In the genomic region with DNA sequence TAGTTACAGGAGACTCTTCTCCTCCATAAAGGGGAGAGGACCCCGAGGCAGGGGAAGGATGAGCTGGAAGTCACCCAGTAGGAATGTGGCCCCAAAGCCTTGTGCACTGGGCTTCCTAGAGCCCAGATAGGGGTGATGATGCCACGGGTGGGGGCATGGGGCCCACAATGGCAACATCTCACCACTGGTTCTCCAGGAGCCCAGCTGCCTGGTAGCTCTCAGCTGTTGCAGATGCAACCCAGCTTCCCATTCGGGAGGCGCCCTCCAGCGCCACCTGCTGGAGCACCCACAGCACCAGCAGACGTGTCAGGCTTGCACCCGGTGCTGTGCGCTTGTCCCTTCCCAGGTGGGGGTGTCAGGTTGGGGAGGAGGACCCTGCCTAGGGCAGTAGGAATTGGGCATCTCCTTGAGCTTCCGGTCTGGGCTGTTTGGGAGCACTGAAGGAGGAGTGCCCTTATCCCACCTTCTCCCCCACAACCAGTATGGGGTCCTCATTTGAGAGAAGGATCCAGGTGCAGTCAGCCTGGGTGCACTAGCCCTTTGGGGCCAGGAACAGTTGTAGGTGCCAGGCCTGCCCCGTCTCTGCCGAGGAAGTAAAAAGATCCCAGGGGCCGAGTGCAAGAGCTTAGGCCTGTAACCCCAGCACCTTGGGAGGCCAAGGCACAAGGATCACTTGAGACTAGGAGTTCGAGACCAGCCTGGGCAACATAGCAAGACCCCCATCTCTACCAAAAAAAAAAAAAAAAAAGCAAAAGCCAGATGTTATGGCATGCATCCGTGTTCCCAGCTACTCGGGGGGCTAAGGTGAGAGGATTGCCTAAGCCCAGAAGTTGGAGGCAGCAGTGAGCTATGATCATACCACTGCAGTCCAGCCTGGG, we compare ENCODE assay signal across 8 cellular contexts. TPM values are rescaled to one million over a fixed set of nuclear protein-coding genes. Genes with fewer than 3 reads are reported as not detected.
A peak's percentile ranks its signal among the peaks of the same experiment; 100 is the strongest.
DNase-seq lines count a peak whose midpoint lies in the region; ATAC-seq and TF ChIP-seq lines count a peak whose summit lies in the region.

No MANE protein-coding gene starts in this region.

- H3K4me3 Mint-ChIP-seq in MCF 10A (ENCODE audit: unreplicated experiment), result no peak overlapping the region

- peaks cover 59% of the 10 kb centered on the region for H3K36me3 Mint-ChIP-seq in MCF 10A (ENCODE audit: insufficient read depth, unreplicated experiment)

- DNase-seq in NCI-H1436 (lab: John Stamatoyannopoulos, UW), result peak; percentile 57
- DNase-seq in NCI-H1436 treated with DMSO at 0.1 percent for 48 hours (lab: John Stamatoyannopoulos, UW), result no peak
- peak; percentile 76 for DNase-seq in NAMALWA (ENCODE audit: low spot score)
- DNase-seq in MCF 10A (ENCODE audit: unreplicated experiment), result peak; percentile 73
- peak; percentile 46 for DNase-seq in iris pigment epithelial cell (ENCODE audit: low read depth)
- peak; percentile 64 to 76 (median 72) for DNase-seq in stimulated activated CD4-positive, alpha-beta T cell treated with anti-CD3 and anti-CD28 coated beads, Interleukin-1b, Interleukin-23, amount 100 ng/mL, for 24 hours (ENCODE audit: low read depth in 4 of 4, low spot score in 1 of 4)

- ATAC-seq in HG03108 (IDR thresholded peaks at IDR 0.05; ENCODE audit: unreplicated experiment), result no peak

- no peak overlapping the region for H3K27ac Mint-ChIP-seq in MCF 10A (ENCODE audit: low read depth, unreplicated experiment)

- H3K27me3 Mint-ChIP-seq in MCF 10A (ENCODE audit: insufficient read depth, unreplicated experiment), result no peaks in the 10 kb centered on the region

- TF ChIP-seq CTCF in WI38 (IDR thresholded peaks at IDR 0.05; ENCODE audit: low read depth, low read length) (peak; percentile 93), MCF 10A (IDR thresholded peaks at IDR 0.05; ENCODE audit: unreplicated experiment) (peak; percentile 90)

- no peak overlapping the region for H3K4me3 ChIP-seq in WI38 (ENCODE audit: low read depth, low read length)

- POLR2A ChIA-PET in MCF 10A (lab: Yijun Ruan, JAX), result interaction anchor here (0.6 to 3.1 kb wide), 10 partner anchors 10 to 148 kb away, joined by 3 to 20 read pairs (median 3); partner anchors contain the start of genes MVP and PAGR1

- no peaks in the 10 kb centered on the region for H3K4me1 Mint-ChIP-seq in MCF 10A (ENCODE audit: insufficient read depth, unreplicated experiment)

- BruUV-seq in MCF 10A (replicated peaks; lab: Mats Ljungman, UMichigan), result no TSS peak

- CTCF ChIA-PET in MCF 10A (lab: Yijun Ruan, JAX), result interaction anchor here (0.5 to 4.5 kb wide), 26 partner anchors 8 to 922 kb away, joined by 3 to 52 read pairs (median 4); partner anchors contain the start of genes CDIPT and MVP

- intact Hi-C loops in MCF 10A (cut with micrococcal nuclease), result loop anchor here (1.0 kb wide), 2 partner anchors 29 to 148 kb away; no protein-coding TSS in a partner anchor

- no peaks in the 10 kb centered on the region for H3K9me3 Mint-ChIP-seq in MCF 10A (ENCODE audit: unreplicated experiment)

RNA-seq across cellular contexts. Expression of gene CDIPT, which starts 14.4 kb away (rescaled TPM):
- 41.3 and 42.7 TPM in 2 replicates for total RNA-seq in MCF 10A (2022)

RNA-seq across cellular contexts. Expression of gene MVP, which starts 28.4 kb away (rescaled TPM):
- 56.5 and 71.9 TPM in 2 replicates for total RNA-seq in MCF 10A (2022)

RNA-seq across cellular contexts. Expression of gene PAGR1, which starts 32.7 kb away (rescaled TPM):
- 21.3 and 25.0 TPM in 2 replicates for total RNA-seq in MCF 10A (2022)

RNA-seq across cellular contexts. Expression of gene PRRT2, which starts 36.7 kb away (rescaled TPM):
- 0.42 and 0.96 TPM in 2 replicates for total RNA-seq in MCF 10A (2022)

RNA-seq across cellular contexts. Expression of gene MAZ, which starts 42.3 kb away (rescaled TPM):
- 185 and 194 TPM in 2 replicates for total RNA-seq in MCF 10A (2022)
